ENCODE assay signal across 9 cellular contexts in genomic region chr1:201024251-201024998, GRCh38. TPM values are rescaled to one million over a fixed set of nuclear protein-coding genes. Genes with fewer than 3 reads are reported as not detected.
A peak's percentile ranks its signal among the peaks of the same experiment; 100 is the strongest.
DNase-seq lines count a peak whose midpoint lies in the region; ATAC-seq and TF ChIP-seq lines count a peak whose summit lies in the region.
"Had no signal": no experiment of that assay in that cellular context is flagged by ENCODE, and none has a peak within 500 bp of the region (broad histone marks: within the 10 kb centered on the region; RNA-seq: fewer than 3 reads in every experiment).

No MANE protein-coding gene starts in this region.

- CTCF ChIA-PET in CD8-positive, alpha-beta memory T cell (lab: Charles Lee): interaction anchor here (0.9 to 7.0 kb wide), 9 partner anchors 12 to 52 kb away, joined by 3 to 63 read pairs (median 5); no protein-coding TSS in a partner anchor

- intact Hi-C loops in colonic mucosa (cut with DNase I): no loop called here

- no peak overlapping the region for H3K27ac ChIP-seq in CD8-positive, alpha-beta memory T cell (ENCODE audit: low read depth, low read length)
- H3K27ac ChIP-seq in caudate nucleus (ENCODE audit: low read depth, low read length) (peak overlapping the region; percentile 52), colonic mucosa (no peak overlapping the region)
- H3K27ac ChIP-seq: ovary had no signal

- peak overlapping the region; percentile 18 for H3K4me3 ChIP-seq in CD8-positive, alpha-beta memory T cell (ENCODE audit: low read length)
- H3K4me3 ChIP-seq in colonic mucosa: no peak overlapping the region

- H3K9me3 ChIP-seq in CD8-positive, alpha-beta memory T cell (ENCODE audit: low read length): no peaks in the 10 kb centered on the region
- no peaks in the 10 kb centered on the region for H3K9me3 ChIP-seq in colonic mucosa
- H3K9me3 ChIP-seq: ovary had no signal

- ATAC-seq in naive thymus-derived CD8-positive, alpha-beta T cell: no peak
- ATAC-seq in HG03565 (IDR thresholded peaks at IDR 0.05; ENCODE audit: unreplicated experiment): no peak

- no peaks in the 10 kb centered on the region for H3K36me3 ChIP-seq in CD8-positive, alpha-beta memory T cell (ENCODE audit: insufficient read depth, low read length)
- no peaks in the 10 kb centered on the region for H3K36me3 ChIP-seq in colonic mucosa
- H3K36me3 ChIP-seq: ovary had no signal

- peaks cover 0 to 2% of the 10 kb centered on the region in 2 donors for H3K27me3 Mint-ChIP-seq in CD8-positive, alpha-beta memory T cell
- peaks cover 1% of the 10 kb centered on the region for H3K27me3 Mint-ChIP-seq in IgD-negative memory B cell
- H3K27me3 Mint-ChIP-seq in naive thymus-derived CD8-positive, alpha-beta T cell: no peaks in the 10 kb centered on the region

- peaks cover 48 to 69% (median 51%) of the 10 kb centered on the region in 3 donors for H3K4me1 Mint-ChIP-seq in CD8-positive, alpha-beta memory T cell
- H3K4me1 Mint-ChIP-seq in IgD-negative memory B cell: peaks cover 44 to 56% (median 54%) of the 10 kb centered on the region in 3 donors
- H3K4me1 Mint-ChIP-seq in naive thymus-derived CD8-positive, alpha-beta T cell: peaks cover 36 to 71% (median 60%) of the 10 kb centered on the region in 4 donors

- peak overlapping the region in 7 of 8 donors; percentile 26 to 95 (median 78) for H3K27ac Mint-ChIP-seq in CD8-positive, alpha-beta memory T cell
- no peak overlapping the region for H3K27ac Mint-ChIP-seq in IgD-negative memory B cell
- peak overlapping the region in 7 of 10 donors; percentile 11 to 86 (median 56) for H3K27ac Mint-ChIP-seq in naive thymus-derived CD8-positive, alpha-beta T cell

- no peak overlapping the region for H3K9ac ChIP-seq in colonic mucosa (ENCODE audit: low read depth in 2 of 2, low read length in 2 of 2)

- H3K4me1 ChIP-seq in CD8-positive, alpha-beta memory T cell (ENCODE audit: insufficient read depth, low read length): peaks cover 50% of the 10 kb centered on the region
- peaks cover 18% of the 10 kb centered on the region for H3K4me1 ChIP-seq in colonic mucosa

- TF ChIP-seq CTCF in colonic mucosa (IDR thresholded peaks at IDR 0.05): no peak

- H3K27me3 ChIP-seq in CD8-positive, alpha-beta memory T cell (ENCODE audit: insufficient read depth, low read length, poor library complexity, severe bottlenecking): no peaks in the 10 kb centered on the region
- H3K27me3 ChIP-seq in colonic mucosa: no peaks in the 10 kb centered on the region
- H3K27me3 ChIP-seq: ovary had no signal

- peak overlapping the region; percentile 15 to 79 (median 41) for H3K4me3 Mint-ChIP-seq in CD8-positive, alpha-beta memory T cell
- peak overlapping the region in 3 of 4 donors; percentile 79 to 90 (median 87) for H3K4me3 Mint-ChIP-seq in IgD-negative memory B cell
- H3K4me3 Mint-ChIP-seq in naive thymus-derived CD8-positive, alpha-beta T cell: peak overlapping the region in 9 of 10 donors; percentile 1 to 90 (median 39)

- no peak for DNase-seq in CD8-positive, alpha-beta memory T cell
- peak in 47 of 61 donors; percentile 25 to 80 (median 63) for DNase-seq in caudate nucleus (lab: John Stamatoyannopoulos, UW)
- peak in 1 of 10 donors; percentile 14 for DNase-seq in naive thymus-derived CD8-positive, alpha-beta T cell
- no peak for DNase-seq in AML-193 (lab: John Stamatoyannopoulos, UW)
- DNase-seq in colonic mucosa: no peak
- DNase-seq in DMS53 treated with DMSO at 0.1 percent for 48 hours (lab: John Stamatoyannopoulos, UW; ENCODE audit: unreplicated experiment): no peak

- H3K36me3 Mint-ChIP-seq in CD8-positive, alpha-beta memory T cell: peaks cover 0 to 9% (median 0%) of the 10 kb centered on the region in 3 donors
- H3K36me3 Mint-ChIP-seq in IgD-negative memory B cell: no peaks in the 10 kb centered on the region
- H3K36me3 Mint-ChIP-seq in naive thymus-derived CD8-positive, alpha-beta T cell: no peaks in the 10 kb centered on the region

- no peaks in the 10 kb centered on the region for H3K9me3 Mint-ChIP-seq in CD8-positive, alpha-beta memory T cell
- no peaks in the 10 kb centered on the region for H3K9me3 Mint-ChIP-seq in IgD-negative memory B cell
- H3K9me3 Mint-ChIP-seq in naive thymus-derived CD8-positive, alpha-beta T cell: no peaks in the 10 kb centered on the region

- POLR2A ChIA-PET in CD8-positive, alpha-beta memory T cell (lab: Charles Lee): interaction anchor here (1.8 kb wide), 1 partner anchor 130 kb away, joined by 4 read pairs; the partner anchor contains the start of gene TMEM9
- POLR2A ChIA-PET in naive thymus-derived CD8-positive, alpha-beta T cell (lab: Charles Lee): interaction anchor here (0.8 to 3.6 kb wide), 5 partner anchors 8 to 48 kb away, joined by 3 to 11 read pairs (median 5); no protein-coding TSS in a partner anchor

RNA-seq across cellular contexts. Expression of gene KIF21B, which starts 0.9 kb away (rescaled TPM):
- total RNA-seq in CD8-positive, alpha-beta memory T cell: 10 to 100 TPM; 37.5 to 37.6 TPM
- 9.9 TPM for polyA plus RNA-seq in CD8-positive, alpha-beta memory T cell
- polyA plus RNA-seq in IgD-negative memory B cell: 5.6 TPM
- total RNA-seq in naive thymus-derived CD8-positive, alpha-beta T cell: 10 to 100 TPM; 91.7 to 95.3 TPM
- polyA plus RNA-seq in naive thymus-derived CD8-positive, alpha-beta T cell: 1 to 10 TPM; 2.2 to 8.3 (median 3.5) TPM
- total RNA-seq in colonic mucosa: 10 to 100 TPM in 1 of 2 donors, 1 to 10 TPM in 1; 3.1 to 10.4 TPM

Comparison
In these comparisons a context has a peak if more than half of its experiments do, and no peak if none do; other contexts are left out.
1. DNase-seq: peak in caudate nucleus (47 of 61); none in CD8-positive, alpha-beta memory T cell (0 of 5), AML-193 (0 of 2), colonic mucosa (single experiment) and DMS53 treated with DMSO at 0.1 percent for 48 hours (single experiment).
2. H3K27ac Mint-ChIP-seq: peak in CD8-positive, alpha-beta memory T cell (7 of 8) and naive thymus-derived CD8-positive, alpha-beta T cell (7 of 10); none in IgD-negative memory B cell (0 of 3).
3. Peak in every context shown above with its lines, with median percentiles within 50 percentile points of each other: H3K4me3 Mint-ChIP-seq.